ENCODE assay signal across 13 cellular contexts in genomic region chr4:111492501-111492900, GRCh38.
DNase-seq lines count a peak whose midpoint lies in the region; ATAC-seq and FAIRE-seq lines count a peak whose summit lies in the region.
"Had no signal": no experiment of that assay in that cellular context is flagged by ENCODE, and none has a peak within 500 bp of the region (broad histone marks: within the 10 kb centered on the region; RNA-seq: fewer than 3 reads in every experiment).

No MANE protein-coding gene starts in this region.

- peak; percentile 78 for FAIRE-seq in RCC 7860 (lab: Jason Lieb, UNC)
- FAIRE-seq: GM12878, GM18507, K562 had no signal

- no peak for ATAC-seq in GM18870 (IDR thresholded peaks at IDR 0.05; ENCODE audit: unreplicated experiment)
- ATAC-seq in HG03342 (IDR thresholded peaks at IDR 0.05; ENCODE audit: unreplicated experiment): no peak
- ATAC-seq: GM12878, K562 had no signal

- DNase-seq in RCC 7860 (ENCODE audit: low spot score) (no peak), dedifferentiated amniotic fluid mesenchymal stem cell (ENCODE audit: extremely low spot score) (peak; percentile 20), left kidney (ENCODE audit: low read depth, low spot score) (peak; percentile 5), GM03348 (ENCODE audit: low spot score) (no peak), germinal center (ENCODE audit: low spot score) (no peak)
- DNase-seq: CD4-positive, CD25-positive, alpha-beta regulatory T cell; HCEC 1CT; HFFc6 had no signal

Comparison
In these comparisons a context has a peak if more than half of its experiments do, and no peak if none do; other contexts are left out.
1. DNase-seq: peak in dedifferentiated amniotic fluid mesenchymal stem cell (single experiment) and left kidney (single experiment); none in RCC 7860 (single experiment), GM03348 (single experiment) and germinal center (single experiment).